10 cellular contexts compared by ENCODE assay signal in genomic region chr11:64360403-64360980, GRCh38. TPM values are rescaled to one million over a fixed set of nuclear protein-coding genes. Genes with fewer than 3 reads are reported as not detected.
DNase-seq lines count a peak whose midpoint lies in the region; ATAC-seq, FAIRE-seq and TF ChIP-seq lines count a peak whose summit lies in the region.
"Had no signal": no experiment of that assay in that cellular context is flagged by ENCODE, and none has a peak within 500 bp of the region (broad histone marks: within the 10 kb centered on the region; RNA-seq: fewer than 3 reads in every experiment).

No MANE protein-coding gene starts in this region.

- peaks cover 22% of the 10 kb centered on the region for H3K79me2 ChIP-seq in ACC112 (ENCODE audit: control insufficient read depth, insufficient read depth, low read length, unreplicated experiment)

- H3K27me3 Mint-ChIP-seq in activated CD4-positive, alpha-beta memory T cell treated with anti-CD3 and anti-CD28 coated beads, Interleukin-2, amount 10 ng/mL, durations not matched to agents 7 days and 5 days: no peaks in the 10 kb centered on the region

- H3K27me3 ChIP-seq in ACC112 (ENCODE audit: insufficient read depth, low read length) (no peaks in the 10 kb centered on the region), lower lobe of right lung (ENCODE audit: low read depth) (no peaks in the 10 kb centered on the region)

- TF ChIP-seq POLR2A in GM12892 (IDR thresholded peaks at IDR 0.05; ENCODE audit: low read depth, low read length): no peak

- H3K27ac ChIP-seq in ACC112 (ENCODE audit: low read depth, low read length) (no peak overlapping the region), lower lobe of right lung (no peak overlapping the region)

- H3K9me3 ChIP-seq in lower lobe of right lung: no peaks in the 10 kb centered on the region

- POLR2A ChIA-PET in activated CD4-positive, alpha-beta memory T cell treated with anti-CD3 and anti-CD28 coated beads, Interleukin-2, amount 10 ng/mL, durations not matched to agents 7 days and 5 days (lab: Charles Lee): interaction anchor here (0.9 to 5.1 kb wide), 7 partner anchors 11 to 293 kb away, joined by 3 to 29 read pairs (median 4); partner anchors contain the start of genes PRDX5 and TRMT112

- CTCF ChIA-PET in activated CD4-positive, alpha-beta memory T cell treated with anti-CD3 and anti-CD28 coated beads, Interleukin-2, amount 10 ng/mL, durations not matched to agents 7 days and 5 days (lab: Charles Lee): interaction anchor here (1.1 to 4.1 kb wide), 9 partner anchors 18 to 328 kb away, joined by 3 to 28 read pairs (median 7); partner anchors contain the start of genes PRDX5 and TRMT112

- peaks cover 48% of the 10 kb centered on the region for H3K36me3 Mint-ChIP-seq in activated CD4-positive, alpha-beta memory T cell treated with anti-CD3 and anti-CD28 coated beads, Interleukin-2, amount 10 ng/mL, durations not matched to agents 7 days and 5 days (ENCODE audit: low read depth)

- no peak for TF ChIP-seq CTCF in lower lobe of right lung (IDR thresholded peaks at IDR 0.05)

- peaks cover 43% of the 10 kb centered on the region for H3K4me1 Mint-ChIP-seq in activated CD4-positive, alpha-beta memory T cell treated with anti-CD3 and anti-CD28 coated beads, Interleukin-2, amount 10 ng/mL, durations not matched to agents 7 days and 5 days

- H3K4me1 ChIP-seq in ACC112 (ENCODE audit: control insufficient read depth, insufficient read depth, low read length, unreplicated experiment): peaks cover 31% of the 10 kb centered on the region
- peaks cover 36% of the 10 kb centered on the region for H3K4me1 ChIP-seq in lower lobe of right lung

- intact Hi-C loops in lower lobe of right lung (cut with DNase I): no loop called here

- no peak overlapping the region for H3K27ac Mint-ChIP-seq in activated CD4-positive, alpha-beta memory T cell treated with anti-CD3 and anti-CD28 coated beads, Interleukin-2, amount 10 ng/mL, durations not matched to agents 7 days and 5 days

- FAIRE-seq in GM12892 (lab: Jason Lieb, UNC): no peak
- FAIRE-seq: G401.6 had no signal

- no peak for ATAC-seq in lower lobe of right lung

- H3K36me3 ChIP-seq in ACC112 (ENCODE audit: insufficient read depth, low read length) (peaks cover 8% of the 10 kb centered on the region; the same call in 1 of the 2 replicates), lower lobe of right lung (peaks cover 53% of the 10 kb centered on the region)

- peak overlapping the region; percentile 92 for H3K4me3 Mint-ChIP-seq in activated CD4-positive, alpha-beta memory T cell treated with anti-CD3 and anti-CD28 coated beads, Interleukin-2, amount 10 ng/mL, durations not matched to agents 7 days and 5 days

- no peaks in the 10 kb centered on the region for H3K9me3 Mint-ChIP-seq in activated CD4-positive, alpha-beta memory T cell treated with anti-CD3 and anti-CD28 coated beads, Interleukin-2, amount 10 ng/mL, durations not matched to agents 7 days and 5 days

- H2AFZ ChIP-seq in ACC112 (ENCODE audit: low read length, unreplicated experiment): no peak overlapping the region

- peak; percentile 29 for DNase-seq in GM12892 (ENCODE audit: insufficient read length)
- no peak for DNase-seq in activated CD4-positive, alpha-beta memory T cell treated with anti-CD3 and anti-CD28 coated beads, Interleukin-2, amount 10 ng/mL, durations not matched to agents 7 days and 5 days
- no peak for DNase-seq in lower lobe of right lung
- no peak for DNase-seq in cortex of kidney (lab: John Stamatoyannopoulos, UW)
- DNase-seq in occipital lobe (lab: John Stamatoyannopoulos, UW): no peak
- no peak for DNase-seq in H4 (ENCODE audit: low spot score)
- DNase-seq in NK-92 (lab: John Stamatoyannopoulos, UW; ENCODE audit: unreplicated experiment): no peak
- DNase-seq: stimulated activated CD4-positive, alpha-beta T cell treated with anti-CD3 and anti-CD28 coated beads, Interleukin-12 subunit alpha, Interleukin-12 subunit beta, amount 100 ng/mL, for 4 hours had no signal

- H3K4me3 ChIP-seq in ACC112 (ENCODE audit: low read depth, low read length): peak overlapping the region; percentile 97
- H3K4me3 ChIP-seq in lower lobe of right lung: peak overlapping the region; percentile 91

RNA-seq across cellular contexts. Expression of gene RPS6KA4, which starts 1.5 kb away (rescaled TPM):
- 9.3 TPM for polyA plus RNA-seq in GM12892 (2012; ENCODE audit: missing spikeins)
- total RNA-seq in activated CD4-positive, alpha-beta memory T cell treated with anti-CD3 and anti-CD28 coated beads, Interleukin-2, amount 10 ng/mL, durations not matched to agents 7 days and 5 days: 10 to 100 TPM; 40.2 to 43.5 TPM
- total RNA-seq in lower lobe of right lung: 36.1 TPM
- total RNA-seq in occipital lobe: 10.0 TPM
- total RNA-seq in H4 (2014; rRNA removed; shearing (Covaris generic)): 20.4 and 33.2 TPM in 2 replicates

RNA-seq across cellular contexts. Expression of gene CCDC88B, which starts 20.5 kb away (rescaled TPM):
- 39.1 TPM for polyA plus RNA-seq in GM12892 (2012; ENCODE audit: missing spikeins)
- total RNA-seq in activated CD4-positive, alpha-beta memory T cell treated with anti-CD3 and anti-CD28 coated beads, Interleukin-2, amount 10 ng/mL, durations not matched to agents 7 days and 5 days: 100 to 1,000 TPM in 1 of 2 experiments, 10 to 100 TPM in 1; 99.1 to 106 TPM
- total RNA-seq in lower lobe of right lung (40.0 TPM), occipital lobe (1.4 TPM)
- total RNA-seq in H4 (2014; rRNA removed; shearing (Covaris generic)): 1.2 and 1.8 TPM in 2 replicates

RNA-seq across cellular contexts. Expression of gene PRDX5, which starts 42.6 kb away (rescaled TPM):
- 226 TPM for polyA plus RNA-seq in GM12892 (2012; ENCODE audit: missing spikeins)
- 100 to 1,000 TPM; 137 to 139 TPM for total RNA-seq in activated CD4-positive, alpha-beta memory T cell treated with anti-CD3 and anti-CD28 coated beads, Interleukin-2, amount 10 ng/mL, durations not matched to agents 7 days and 5 days
- total RNA-seq in lower lobe of right lung (203 TPM), occipital lobe (93.0 TPM)
- 186 and 206 TPM in 2 replicates for total RNA-seq in H4 (2014; rRNA removed; shearing (Covaris generic))

RNA-seq across cellular contexts. Expression of gene TRMT112, which starts 43.1 kb away (rescaled TPM):
- 253 TPM for polyA plus RNA-seq in GM12892 (2012; ENCODE audit: missing spikeins)
- 100 to 1,000 TPM; 137 to 145 TPM for total RNA-seq in activated CD4-positive, alpha-beta memory T cell treated with anti-CD3 and anti-CD28 coated beads, Interleukin-2, amount 10 ng/mL, durations not matched to agents 7 days and 5 days
- total RNA-seq in lower lobe of right lung: 178 TPM
- total RNA-seq in occipital lobe: 81.9 TPM
- total RNA-seq in H4 (2014; rRNA removed; shearing (Covaris generic)): 511 and 714 TPM in 2 replicates

RNA-seq across cellular contexts. Expression of gene ESRRA, which starts 55.2 kb away (rescaled TPM):
- polyA plus RNA-seq in GM12892 (2012; ENCODE audit: missing spikeins): 8.9 TPM
- 10 to 100 TPM; 38.5 to 42.2 TPM for total RNA-seq in activated CD4-positive, alpha-beta memory T cell treated with anti-CD3 and anti-CD28 coated beads, Interleukin-2, amount 10 ng/mL, durations not matched to agents 7 days and 5 days
- total RNA-seq in lower lobe of right lung: 47.9 TPM
- 14.2 TPM for total RNA-seq in occipital lobe
- 16.2 and 28.2 TPM in 2 replicates for total RNA-seq in H4 (2014; rRNA removed; shearing (Covaris generic))

Comparison
In these comparisons a context has a peak if more than half of its experiments do, and no peak if none do; other contexts are left out.
1. RNA of gene CCDC88B, which starts 20.5 kb away (total RNA-seq): 99.1 to 106 TPM in activated CD4-positive, alpha-beta memory T cell treated with anti-CD3 and anti-CD28 coated beads, Interleukin-2, amount 10 ng/mL, durations not matched to agents 7 days and 5 days and 40.0 TPM in lower lobe of right lung (single experiment); 1.4 TPM in occipital lobe (single experiment) and 1.2 to 1.8 TPM in H4; every median in the first group is over 10 times any median in the second.